Comparison of ENCODE assay signal across 17 cellular contexts in the genomic region with DNA sequence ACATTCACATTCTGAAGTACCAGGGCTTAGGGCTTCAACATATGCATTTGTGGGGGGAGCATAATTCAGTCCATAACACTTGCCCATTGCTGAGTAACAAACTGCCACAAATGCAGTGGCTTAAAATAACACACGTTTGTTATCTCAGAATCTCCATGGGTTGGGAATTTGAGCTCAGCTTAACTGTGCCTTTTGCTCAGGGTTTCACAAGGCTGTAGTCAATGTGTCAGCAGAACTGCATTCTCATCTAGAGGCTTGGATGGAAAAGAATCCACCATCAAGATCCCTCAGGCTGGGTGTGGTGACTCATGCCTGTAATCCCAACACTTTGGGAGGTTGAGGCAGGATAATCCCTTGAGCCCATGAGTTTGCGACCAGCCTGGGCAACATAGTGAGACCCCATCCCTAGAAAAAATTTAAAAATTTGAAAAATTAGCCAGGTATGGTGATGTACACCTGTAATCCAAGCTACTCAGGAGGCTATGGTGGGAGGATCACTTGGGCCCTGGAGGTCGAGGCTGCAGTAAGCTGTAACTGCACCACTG.
"Had no signal": no experiment of that assay in that cellular context is flagged by ENCODE, and none has a peak within 500 bp of the region (broad histone marks: within the 10 kb centered on the region; RNA-seq: fewer than 3 reads in every experiment).

No MANE protein-coding gene starts in this region.

- ATAC-seq: activated T-helper 17 cell treated with anti-CD3 and anti-CD28 coated beads, Interleukin-2, amount 50 U/mL, for 72 hours; mucosa of descending colon; naive thymus-derived CD8-positive, alpha-beta T cell; pancreas; stimulated activated memory B cell treated with anti-CD40 and anti-IgM and Interleukin-4, amounts not matched to agents 10 μg/mL and 1 μg/mL and 100 μg/mL, for 72 hours had no signal

- H3K4me2 ChIP-seq: hepatocyte had no signal

- DNase-seq: activated CD4-positive, alpha-beta T cell treated with anti-CD3 and anti-CD28 coated beads, Interleukin-2, amount 50 U/mL, for 4 hours; activated CD4-positive, CD25-positive, alpha-beta regulatory T cell treated with anti-CD3 and anti-CD28 coated beads, Interleukin-2, amount 50 U/mL, for 72 hours; activated naive CD4-positive, alpha-beta T cell treated with Interleukin-2 at 50 U/mL for 16 hours; activated T-cell treated with anti-CD3 and anti-CD28 coated beads for 4 hours; dorsolateral prefrontal cortex; endodermal cell; left ventricle myocardium inferior; mucosa of descending colon; naive thymus-derived CD8-positive, alpha-beta T cell; pancreas; stimulated activated CD4-positive, alpha-beta T cell treated with anti-CD3 and anti-CD28 coated beads, Interleukin-2, amount 100 ng/mL, for 48 hours; T1000; thyroid gland had no signal

- H3K4me3 ChIP-seq: ascending aorta, dorsolateral prefrontal cortex, hepatocyte, left ventricle myocardium inferior, mucosa of descending colon, pancreas, thyroid gland had no signal

- H3K27ac ChIP-seq: dorsolateral prefrontal cortex, hepatocyte, left ventricle myocardium inferior, pancreas, thyroid gland had no signal

- H3K4me1 ChIP-seq: left ventricle myocardium inferior had no signal

- H3K79me2 ChIP-seq: hepatocyte had no signal

- H2AFZ ChIP-seq: hepatocyte had no signal

- H3K36me3 ChIP-seq: ascending aorta, left ventricle myocardium inferior, pancreas, thyroid gland had no signal

- H3K27me3 ChIP-seq: ascending aorta, hepatocyte, pancreas, thyroid gland had no signal

- H3K9me3 ChIP-seq: ascending aorta, left ventricle myocardium inferior, mucosa of descending colon, pancreas, thyroid gland had no signal
